9 cellular contexts compared by ENCODE assay signal in genomic region chr7:47227762-47228177, GRCh38.
DNase-seq lines count a peak whose midpoint lies in the region; ATAC-seq and TF ChIP-seq lines count a peak whose summit lies in the region.
"Had no signal": no experiment of that assay in that cellular context is flagged by ENCODE, and none has a peak within 500 bp of the region (broad histone marks: within the 10 kb centered on the region; RNA-seq: fewer than 3 reads in every experiment).

No MANE protein-coding gene starts in this region.

- H3K36me3 ChIP-seq in BE2C, result no peaks in the 10 kb centered on the region
- H3K36me3 ChIP-seq: cardiac muscle cell had no signal

- H3K4me3 ChIP-seq in BE2C (ENCODE audit: low read depth, low read length), result no peak overlapping the region
- H3K4me3 ChIP-seq: cardiac muscle cell had no signal

- ATAC-seq in GM21367 (IDR thresholded peaks at IDR 0.05; ENCODE audit: unreplicated experiment) (peak; percentile 73), HG03520 (IDR thresholded peaks at IDR 0.05; ENCODE audit: unreplicated experiment) (peak; percentile 59)

- TF ChIP-seq CTCF in BE2C (IDR thresholded peaks at IDR 0.05; ENCODE audit: low read depth, low read length), result no peak

- H3K9me3 ChIP-seq in BE2C, result no peaks in the 10 kb centered on the region

- H3K27me3 ChIP-seq in BE2C, result no peaks in the 10 kb centered on the region
- H3K27me3 ChIP-seq: cardiac muscle cell had no signal

- no peaks in the 10 kb centered on the region for H3K4me1 ChIP-seq in BE2C

- DNase-seq in BE2C (peak; percentile 48), epidermal melanocyte (ENCODE audit: insufficient read length, low spot score) (peak; percentile 36), NCI-H2081 (lab: John Stamatoyannopoulos, UW) (no peak), middle frontal gyrus (ENCODE audit: extremely low spot score, low spot score) (no peak), NCI-H748 treated with DMSO at 0.1 percent for 48 hours (lab: John Stamatoyannopoulos, UW) (no peak), activated gamma-delta T cell treated with Interleukin-2 at 50 U/mL for 16 hours (no peak)

Comparison
In these comparisons a context has a peak if more than half of its experiments do, and no peak if none do; other contexts are left out.
1. DNase-seq: peak in BE2C (single experiment) and epidermal melanocyte (single experiment); none in NCI-H2081 (0 of 2), middle frontal gyrus (single experiment), NCI-H748 treated with DMSO at 0.1 percent for 48 hours (single experiment) and activated gamma-delta T cell treated with Interleukin-2 at 50 U/mL for 16 hours (single experiment).